Comparison of ENCODE assay signal across 18 cellular contexts in genomic region chr3:134911611-134912604, GRCh38.
"Had no signal": no experiment of that assay in that cellular context is flagged by ENCODE, and none has a peak within 500 bp of the region (broad histone marks: within the 10 kb centered on the region; RNA-seq: fewer than 3 reads in every experiment).

No MANE protein-coding gene starts in this region.

- ATAC-seq: activated CD4-positive, alpha-beta T cell treated with anti-CD3 and anti-CD28 coated beads for 36 hours; activated naive CD8-positive, alpha-beta T cell treated with anti-CD3 and anti-CD28 coated beads, Interleukin-2, amount 50 U/mL, for 24 hours; activated T-cell treated with anti-CD3 and anti-CD28 coated beads, Interleukin-2, amount 50 U/mL, for 72 hours; heart right ventricle; stimulated activated naive CD8-positive, alpha-beta T cell treated with anti-CD3 and anti-CD28 coated beads, Interleukin-15, amount 100 ng/mL, for 72 hours; upper lobe of right lung had no signal

- DNase-seq: activated CD4-positive, alpha-beta memory T cell treated with anti-CD3 and anti-CD28 coated beads, Interleukin-2, amount 10 ng/mL, durations not matched to agents 7 days and 5 days; activated CD4-positive, alpha-beta T cell treated with anti-CD3 and anti-CD28 coated beads for 36 hours; activated naive CD4-positive, alpha-beta T cell treated with Interleukin-2 at 50 U/mL for 16 hours; activated naive CD8-positive, alpha-beta T cell treated with anti-CD3 and anti-CD28 coated beads, Interleukin-2, amount 50 U/mL, for 24 hours; activated T-cell treated with anti-CD3 and anti-CD28 coated beads, Interleukin-2, amount 50 U/mL, for 72 hours; colonic mucosa; effector CD4-positive, alpha-beta T cell; heart right ventricle; islet precursor cell; left ventricle myocardium inferior; mesenchymal stem cell; nephron progenitor cell; stimulated activated CD4-positive, alpha-beta T cell treated with anti-CD3 and anti-CD28 coated beads, Interleukin-15, amount 100 ng/mL, for 24 hours; stimulated activated CD4-positive, alpha-beta T cell treated with anti-CD3 and anti-CD28 coated beads, Interleukin-4, amount 100 ng/mL, for 24 hours; stimulated activated naive CD8-positive, alpha-beta T cell treated with anti-CD3 and anti-CD28 coated beads, Interleukin-15, amount 100 ng/mL, for 72 hours; testis; upper lobe of right lung; WERI-Rb-1 had no signal
